In the genomic region with DNA sequence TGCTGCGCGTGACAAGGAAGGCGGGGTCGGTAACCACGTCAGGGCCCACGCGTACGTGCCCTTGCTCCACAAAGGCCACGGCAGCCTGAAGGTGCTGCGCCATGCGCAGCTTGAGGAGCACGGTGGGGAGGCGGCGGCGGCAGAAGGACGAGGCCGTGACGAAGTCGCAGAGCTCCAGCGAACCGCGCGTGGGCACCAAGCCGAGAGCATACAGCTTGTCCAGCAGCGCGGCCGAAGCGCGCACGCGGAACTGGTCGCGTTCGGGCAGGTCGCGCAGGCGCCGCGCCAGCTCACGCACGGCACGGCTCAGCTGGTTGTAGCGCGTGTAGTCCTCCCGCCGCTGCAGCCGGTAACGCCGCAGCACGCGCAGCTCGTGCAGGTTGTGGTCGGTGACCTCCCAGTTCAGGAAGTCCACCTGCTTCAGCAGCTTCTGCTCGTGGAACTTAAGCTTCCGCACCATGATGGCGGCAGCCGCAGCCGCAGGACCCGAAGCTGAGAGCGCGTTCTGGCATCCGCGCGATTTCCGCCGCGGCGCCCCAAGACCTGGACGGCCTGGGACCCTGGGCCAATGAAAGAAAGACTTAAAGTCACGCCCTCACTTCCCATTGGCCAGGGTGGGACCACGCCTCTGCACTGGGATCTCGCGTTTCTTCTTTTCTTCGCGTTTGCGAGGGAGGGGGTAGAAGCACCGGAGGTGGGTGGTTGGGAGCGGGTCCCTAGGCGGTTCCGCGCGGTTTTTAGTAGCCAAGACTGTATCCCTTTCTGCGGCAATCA, we compare ENCODE assay signal across 1 cellular context.
TF ChIP-seq lines count a peak whose summit lies in the region.

A gene with protein sequence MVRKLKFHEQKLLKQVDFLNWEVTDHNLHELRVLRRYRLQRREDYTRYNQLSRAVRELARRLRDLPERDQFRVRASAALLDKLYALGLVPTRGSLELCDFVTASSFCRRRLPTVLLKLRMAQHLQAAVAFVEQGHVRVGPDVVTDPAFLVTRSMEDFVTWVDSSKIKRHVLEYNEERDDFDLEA (minus strand): TSS at position 516 of the 774 bp plus-strand sequence. CDS start 56 bp downstream, at position 460.

TF ChIP-seq in HepG2, 621 proteins besides CTCF, POLR2A, EP300 and RAD21 (continued from another document and continues in another):
- TF ChIP-seq, protein P1, sequence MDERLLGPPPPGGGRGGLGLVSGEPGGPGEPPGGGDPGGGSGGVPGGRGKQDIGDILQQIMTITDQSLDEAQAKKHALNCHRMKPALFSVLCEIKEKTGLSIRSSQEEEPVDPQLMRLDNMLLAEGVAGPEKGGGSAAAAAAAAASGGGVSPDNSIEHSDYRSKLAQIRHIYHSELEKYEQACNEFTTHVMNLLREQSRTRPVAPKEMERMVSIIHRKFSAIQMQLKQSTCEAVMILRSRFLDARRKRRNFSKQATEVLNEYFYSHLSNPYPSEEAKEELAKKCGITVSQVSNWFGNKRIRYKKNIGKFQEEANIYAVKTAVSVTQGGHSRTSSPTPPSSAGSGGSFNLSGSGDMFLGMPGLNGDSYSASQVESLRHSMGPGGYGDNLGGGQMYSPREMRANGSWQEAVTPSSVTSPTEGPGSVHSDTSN (CRISPR knock-in tag; IDR thresholded peaks at IDR 0.05), result no peak
- TF ChIP-seq HOXA3 (CRISPR knock-in tag; IDR thresholded peaks at IDR 0.05) (peak; percentile 93), ZBTB33 (CRISPR knock-in tag; IDR thresholded peaks at IDR 0.05) (no peak; the same call in 1 of the 2 replicates), ZNF484 (CRISPR knock-in tag; IDR thresholded peaks at IDR 0.05; ENCODE audit: borderline replicate concordance, low read depth) (peak; percentile 81; the same call in 1 of the 2 replicates), KAT7 (CRISPR knock-in tag; IDR thresholded peaks at IDR 0.05; ENCODE audit: borderline replicate concordance) (peak; percentile 97), MED13 (CRISPR knock-in tag; IDR thresholded peaks at IDR 0.05) (peak; percentile 88; the same call in 1 of the 2 replicates), MEIS2 (CRISPR knock-in tag; IDR thresholded peaks at IDR 0.05) (peak; percentile 72; the same call in 1 of the 2 replicates), IRX3 (CRISPR knock-in tag; IDR thresholded peaks at IDR 0.05; ENCODE audit: borderline replicate concordance, low read depth) (peak; percentile 87; the same call in 1 of the 2 replicates), GTF3A (CRISPR knock-in tag; conservative IDR thresholded peaks at IDR 0.05) (no peak), ZFP1 (CRISPR knock-in tag; IDR thresholded peaks at IDR 0.05) (peak; percentile 15; the same call in 1 of the 2 replicates), ZNF646 (CRISPR knock-in tag; IDR thresholded peaks at IDR 0.05) (no peak; the same call in 1 of the 2 replicates), TCF12 (IDR thresholded peaks at IDR 0.05) (no peak), TCF12 (CRISPR knock-in tag; IDR thresholded peaks at IDR 0.05) (0 out of 2 replicates have a peak, but pooled peaks have one; percentile 17), MIER2 (CRISPR knock-in tag; IDR thresholded peaks at IDR 0.05) (no peak), POGZ (CRISPR knock-in tag; IDR thresholded peaks at IDR 0.05) (peak; percentile 85), ZNF18 (CRISPR knock-in tag; IDR thresholded peaks at IDR 0.05; ENCODE audit: insufficient replicate concordance) (peak; percentile 93), ZC3H4 (CRISPR knock-in tag; IDR thresholded peaks at IDR 0.05; ENCODE audit: borderline replicate concordance) (peak; percentile 59; the same call in 1 of the 2 replicates), IRF1 (CRISPR knock-in tag; IDR thresholded peaks at IDR 0.05; ENCODE audit: low read depth) (0 out of 2 replicates have a peak, but pooled peaks have one; percentile 59), DRAP1 (CRISPR knock-in tag; IDR thresholded peaks at IDR 0.05) (peak; percentile 94), RBAK (CRISPR knock-in tag; IDR thresholded peaks at IDR 0.05) (no peak), MLLT10 (CRISPR knock-in tag; IDR thresholded peaks at IDR 0.05) (no peak; the same call in 1 of the 2 replicates), CREB3 (CRISPR knock-in tag; IDR thresholded peaks at IDR 0.05) (no peak), ZNF839 (CRISPR knock-in tag; IDR thresholded peaks at IDR 0.05; ENCODE audit: borderline replicate concordance) (no peak; the same call in 1 of the 2 replicates), ZNF354B (CRISPR knock-in tag; IDR thresholded peaks at IDR 0.05) (peak; percentile 94; the same call in 1 of the 2 replicates), ZMYM3 (CRISPR knock-in tag; IDR thresholded peaks at IDR 0.05) (peak; percentile 74; the same call in 1 of the 2 replicates), CCDC6 (CRISPR knock-in tag; IDR thresholded peaks at IDR 0.05) (peak; percentile 91), SMARCC2 (IDR thresholded peaks at IDR 0.05) (no peak), SP140L (CRISPR knock-in tag; IDR thresholded peaks at IDR 0.05; ENCODE audit: borderline replicate concordance) (no peak), ZNF160 (CRISPR knock-in tag; IDR thresholded peaks at IDR 0.05) (peak; percentile 85; the same call in 1 of the 2 replicates), ZNF510 (CRISPR knock-in tag; IDR thresholded peaks at IDR 0.05; ENCODE audit: low read depth) (peak; percentile 85), NFIB (CRISPR knock-in tag; IDR thresholded peaks at IDR 0.05; ENCODE audit: borderline replicate concordance) (0 out of 2 replicates have a peak, but pooled peaks have one; percentile 87), LCORL (IDR thresholded peaks at IDR 0.05) (no peak), LCORL (CRISPR knock-in tag; IDR thresholded peaks at IDR 0.05) (peak; percentile 47), ZNF17 (CRISPR knock-in tag; IDR thresholded peaks at IDR 0.05) (no peak), ZSCAN31 (CRISPR knock-in tag; IDR thresholded peaks at IDR 0.05; ENCODE audit: low read depth) (peak; percentile 83), SP2 (CRISPR knock-in tag; IDR thresholded peaks at IDR 0.05) (peak; percentile 82), CCAR2 (optimal IDR thresholded peaks at IDR 0.05; ENCODE audit: low read depth, low read length) (no peak)
- TF ChIP-seq, protein P2, sequence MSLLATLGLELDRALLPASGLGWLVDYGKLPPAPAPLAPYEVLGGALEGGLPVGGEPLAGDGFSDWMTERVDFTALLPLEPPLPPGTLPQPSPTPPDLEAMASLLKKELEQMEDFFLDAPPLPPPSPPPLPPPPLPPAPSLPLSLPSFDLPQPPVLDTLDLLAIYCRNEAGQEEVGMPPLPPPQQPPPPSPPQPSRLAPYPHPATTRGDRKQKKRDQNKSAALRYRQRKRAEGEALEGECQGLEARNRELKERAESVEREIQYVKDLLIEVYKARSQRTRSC (CRISPR knock-in tag; IDR thresholded peaks at IDR 0.05; ENCODE audit: low read depth), result peak; percentile 72; the same call in 1 of the 2 replicates
- TF ChIP-seq, protein P3, sequence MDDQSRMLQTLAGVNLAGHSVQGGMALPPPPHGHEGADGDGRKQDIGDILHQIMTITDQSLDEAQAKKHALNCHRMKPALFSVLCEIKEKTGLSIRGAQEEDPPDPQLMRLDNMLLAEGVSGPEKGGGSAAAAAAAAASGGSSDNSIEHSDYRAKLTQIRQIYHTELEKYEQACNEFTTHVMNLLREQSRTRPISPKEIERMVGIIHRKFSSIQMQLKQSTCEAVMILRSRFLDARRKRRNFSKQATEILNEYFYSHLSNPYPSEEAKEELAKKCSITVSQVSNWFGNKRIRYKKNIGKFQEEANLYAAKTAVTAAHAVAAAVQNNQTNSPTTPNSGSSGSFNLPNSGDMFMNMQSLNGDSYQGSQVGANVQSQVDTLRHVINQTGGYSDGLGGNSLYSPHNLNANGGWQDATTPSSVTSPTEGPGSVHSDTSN (CRISPR knock-in tag; IDR thresholded peaks at IDR 0.05; ENCODE audit: borderline replicate concordance), result no peak
